17 cellular contexts compared by ENCODE assay signal in the genomic region with DNA sequence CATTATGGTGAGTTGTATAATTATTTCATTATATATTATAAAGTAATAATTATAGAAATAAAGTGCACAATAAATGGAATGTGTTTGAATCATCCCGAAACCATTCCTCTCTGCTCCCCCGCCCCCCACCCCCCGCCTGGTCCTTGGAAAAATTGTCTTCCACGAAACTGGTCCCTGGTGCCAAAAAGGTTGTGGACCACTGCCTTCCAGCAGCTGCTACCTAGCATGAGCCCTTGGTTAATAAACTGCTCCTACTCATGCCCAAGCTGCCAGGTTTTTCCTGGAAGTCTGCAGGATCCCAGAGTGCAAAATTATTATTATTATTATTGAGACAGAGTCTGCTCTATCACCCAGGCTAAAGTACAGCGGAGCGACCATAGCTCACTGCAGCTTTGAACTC. TPM values are rescaled to one million over a fixed set of nuclear protein-coding genes. Genes with fewer than 3 reads are reported as not detected.
DNase-seq lines count a peak whose midpoint lies in the region; ATAC-seq and TF ChIP-seq lines count a peak whose summit lies in the region.
"Had no signal": no experiment of that assay in that cellular context is flagged by ENCODE, and none has a peak within 500 bp of the region (broad histone marks: within the 10 kb centered on the region; RNA-seq: fewer than 3 reads in every experiment).

No MANE protein-coding gene starts in this region.

- TF ChIP-seq EP300 in esophagus muscularis mucosa (IDR thresholded peaks at IDR 0.05) = no peak

- no peaks in the 10 kb centered on the region for H3K27me3 ChIP-seq in esophagus muscularis mucosa
- H3K27me3 ChIP-seq in skeletal muscle satellite cell (ENCODE audit: control insufficient read depth, insufficient read depth, low read length) = no peaks in the 10 kb centered on the region
- H3K27me3 ChIP-seq: BE2C had no signal

- H3K27me3 Mint-ChIP-seq in T-cell = peaks cover 0 to 4% of the 10 kb centered on the region in 2 donors

- no peak overlapping the region for H3K27ac Mint-ChIP-seq in T-cell
- H3K27ac Mint-ChIP-seq in activated naive CD4-positive, alpha-beta T cell treated with anti-CD3 and anti-CD28 coated beads, Interleukin-2, amount 50 U/mL, for 72 hours = no peak overlapping the region

- no peaks in the 10 kb centered on the region for H3K9me3 Mint-ChIP-seq in T-cell
- H3K9me3 Mint-ChIP-seq in activated naive CD4-positive, alpha-beta T cell treated with anti-CD3 and anti-CD28 coated beads, Interleukin-2, amount 50 U/mL, for 72 hours = no peaks in the 10 kb centered on the region

- no peak for TF ChIP-seq POLR2A in esophagus muscularis mucosa (IDR thresholded peaks at IDR 0.05; ENCODE audit: low read depth)

- H3K4me1 Mint-ChIP-seq in T-cell = peaks cover 11 to 23% (median 20%) of the 10 kb centered on the region in 3 donors

- DNase-seq in ACHN (peak; percentile 51), NCI-H446 (lab: John Stamatoyannopoulos, UW) (peak; percentile 21 to 72), esophagus muscularis mucosa (ENCODE audit: extremely low spot score) (no peak), T-cell (no peak), GM20000 (ENCODE audit: low spot score) (no peak), mesenteric fat pad (ENCODE audit: low spot score) (no peak)
- DNase-seq in activated naive CD4-positive, alpha-beta T cell treated with anti-CD3 and anti-CD28 coated beads, Interleukin-2, amount 50 U/mL, for 72 hours (ENCODE audit: low spot score in 2 of 2) = no peak
- DNase-seq: BE2C, GOT3, MM.1S, NCI-H1105 treated with DMSO at 0.1 percent for 48 hours, NCI-H187 treated with DMSO at 0.1 percent for 48 hours, NCI-H82, SHP77 had no signal

- TF ChIP-seq CTCF in esophagus muscularis mucosa (IDR thresholded peaks at IDR 0.05) (no peak), GM20000 (IDR thresholded peaks at IDR 0.05; ENCODE audit: extremely low read depth, missing control alignments) (no peak)

- ATAC-seq in T-cell (replicated peaks in 1 of 4) = no peak
- no peak for ATAC-seq in activated naive CD4-positive, alpha-beta T cell treated with anti-CD3 and anti-CD28 coated beads, Interleukin-2, amount 50 U/mL, for 72 hours
- ATAC-seq: Panc1 had no signal

- POLR2A ChIA-PET in T-cell (lab: Charles Lee) = interaction anchor here in 1 of 2 donors (0.5 kb wide), 1 partner anchor 93 kb away, joined by 3 read pairs; no protein-coding TSS in a partner anchor

- H3K4me3 Mint-ChIP-seq in T-cell = no peak overlapping the region

- H3K9me3 ChIP-seq in esophagus muscularis mucosa (no peaks in the 10 kb centered on the region), skeletal muscle satellite cell (replicated peaks; ENCODE audit: low read length) (no peaks in the 10 kb centered on the region)
- H3K9me3 ChIP-seq: BE2C had no signal

- CTCF ChIA-PET in T-cell (lab: Charles Lee) = no interaction called here

- H3K9ac ChIP-seq in skeletal muscle satellite cell (ENCODE audit: low read depth, low read length) = no peak overlapping the region
- H3K9ac ChIP-seq: KMS-11 had no signal

- H3K4me2 ChIP-seq in skeletal muscle satellite cell (ENCODE audit: low read length) = peak overlapping the region; percentile 47
- H3K4me2 ChIP-seq: KMS-11 had no signal

- H3K27ac ChIP-seq in esophagus muscularis mucosa (replicated peaks in 1 of 4) = peak overlapping the region; percentile 50 to 71 (median 60)
- H3K27ac ChIP-seq: KMS-11 had no signal

- H3K4me1 ChIP-seq in esophagus muscularis mucosa (peaks cover 9 to 43% (median 38%) of the 10 kb centered on the region in 4 donors), skeletal muscle satellite cell (ENCODE audit: control insufficient read depth, insufficient read depth, low read length) (peaks cover 22% of the 10 kb centered on the region)
- H3K4me1 ChIP-seq: BE2C had no signal

- H3K36me3 Mint-ChIP-seq in T-cell = no peaks in the 10 kb centered on the region
- H3K36me3 Mint-ChIP-seq in activated naive CD4-positive, alpha-beta T cell treated with anti-CD3 and anti-CD28 coated beads, Interleukin-2, amount 50 U/mL, for 72 hours = no peaks in the 10 kb centered on the region

- 69% methylated on average over 6 of the region's 6 CpGs for WGBS in esophagus muscularis mucosa

- in situ Hi-C loops in ACHN (cut with HindIII; ENCODE audit: low pct_ligation_motif_present, low pct_unique_long_range_greater_than_20kb, low sequenced_read_pairs) = no loop called here

- intact Hi-C loops in esophagus muscularis mucosa (cut with DNase I) = no loop called here

- no peak overlapping the region for H3K4me3 ChIP-seq in esophagus muscularis mucosa
- no peak overlapping the region for H3K4me3 ChIP-seq in skeletal muscle satellite cell (ENCODE audit: low read length)

- H3K36me3 ChIP-seq in esophagus muscularis mucosa = no peaks in the 10 kb centered on the region
- no peaks in the 10 kb centered on the region for H3K36me3 ChIP-seq in skeletal muscle satellite cell (ENCODE audit: insufficient read depth, low read length)
- H3K36me3 ChIP-seq: BE2C had no signal

RNA-seq across cellular contexts. Expression of gene IFNGR2, which starts 6.8 kb away (rescaled TPM):
- total RNA-seq in esophagus muscularis mucosa (10 to 100 TPM; 28.7 to 56.3 (median 39.3) TPM), T-cell (10 to 100 TPM; 14.2 to 28.3 (median 22.5) TPM), mesenteric fat pad (150 TPM)
- total RNA-seq in skeletal muscle satellite cell (2012; rRNA removed) = 38.8 and 52.2 TPM in 2 replicates
- 10 to 100 TPM in 1 of 2 donors, 1 to 10 TPM in 1; 9.9 to 15.0 TPM for total RNA-seq in activated naive CD4-positive, alpha-beta T cell treated with anti-CD3 and anti-CD28 coated beads, Interleukin-2, amount 50 U/mL, for 72 hours

Comparison
In these comparisons a context has a peak if more than half of its experiments do, and no peak if none do; other contexts are left out.
1. DNase-seq: peak in ACHN (single experiment) and NCI-H446 (2 of 2); none in esophagus muscularis mucosa (single experiment), T-cell (0 of 34), GM20000 (single experiment), activated naive CD4-positive, alpha-beta T cell treated with anti-CD3 and anti-CD28 coated beads, Interleukin-2, amount 50 U/mL, for 72 hours (0 of 2) and mesenteric fat pad (single experiment).